ENCODE assay signal across 15 cellular contexts in the genomic region with DNA sequence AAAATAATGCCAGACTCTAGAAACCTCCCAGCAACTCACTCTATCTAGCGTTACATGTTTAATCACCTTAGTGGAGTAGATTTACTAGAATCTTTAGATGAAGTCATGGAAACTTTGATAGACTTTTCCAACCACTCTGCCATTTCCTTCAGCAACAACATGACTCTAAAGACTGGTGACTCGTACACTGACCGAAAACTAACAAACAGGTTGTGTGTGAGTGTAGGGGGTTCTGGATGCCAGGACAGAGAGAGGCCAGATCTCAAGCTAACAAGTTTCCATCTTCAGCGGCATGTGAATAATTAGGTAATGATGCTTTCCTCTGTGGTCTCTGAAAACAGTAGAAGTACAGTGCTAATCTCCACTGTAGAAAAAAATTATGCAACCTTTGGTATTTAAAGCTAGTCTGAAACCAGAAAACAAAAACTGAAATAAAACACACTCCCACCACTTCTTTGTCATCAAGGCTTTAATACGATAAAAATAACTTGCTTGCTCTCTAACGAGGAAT.
"Had no signal": no experiment of that assay in that cellular context is flagged by ENCODE, and none has a peak within 500 bp of the region (broad histone marks: within the 10 kb centered on the region; RNA-seq: fewer than 3 reads in every experiment).

No MANE protein-coding gene starts in this region.

- H3K36me3 ChIP-seq: breast epithelium, heart right ventricle, tibial artery, uterus had no signal

- DNase-seq: activated CD4-positive, alpha-beta T cell treated with anti-CD3 and anti-CD28 coated beads, Interleukin-2, amount 50 U/mL, for 1 hour; activated CD4-positive, CD25-positive, alpha-beta regulatory T cell; activated CD8-positive, alpha-beta memory T cell treated with anti-CD3 and anti-CD28 coated beads, Interleukin-2, amount 10 ng/mL, durations not matched to agents 7 days and 5 days; activated naive CD4-positive, alpha-beta T cell treated with Interleukin-2 at 50 U/mL for 16 hours; endodermal cell; heart right ventricle; kidney; left ventricle myocardium superior; nephron progenitor cell; psoas muscle; stimulated activated CD4-positive, alpha-beta T cell treated with anti-CD3 and anti-CD28 coated beads, Interleukin-4, amount 100 ng/mL, for 4 hours; tibial artery; uterus had no signal

- H3K27me3 ChIP-seq: breast epithelium, heart right ventricle, tibial artery, uterus had no signal

- FAIRE-seq: frontal cortex, kidney had no signal

- H3K27ac ChIP-seq: breast epithelium, heart right ventricle, psoas muscle, tibial artery, uterus had no signal

- H3K4me1 ChIP-seq: breast epithelium, psoas muscle, tibial artery, uterus had no signal

- H3K9me3 ChIP-seq: breast epithelium, heart right ventricle, psoas muscle, tibial artery, uterus had no signal

- H3K4me3 ChIP-seq: breast epithelium, heart right ventricle, psoas muscle, tibial artery, uterus had no signal
